In the genomic region with DNA sequence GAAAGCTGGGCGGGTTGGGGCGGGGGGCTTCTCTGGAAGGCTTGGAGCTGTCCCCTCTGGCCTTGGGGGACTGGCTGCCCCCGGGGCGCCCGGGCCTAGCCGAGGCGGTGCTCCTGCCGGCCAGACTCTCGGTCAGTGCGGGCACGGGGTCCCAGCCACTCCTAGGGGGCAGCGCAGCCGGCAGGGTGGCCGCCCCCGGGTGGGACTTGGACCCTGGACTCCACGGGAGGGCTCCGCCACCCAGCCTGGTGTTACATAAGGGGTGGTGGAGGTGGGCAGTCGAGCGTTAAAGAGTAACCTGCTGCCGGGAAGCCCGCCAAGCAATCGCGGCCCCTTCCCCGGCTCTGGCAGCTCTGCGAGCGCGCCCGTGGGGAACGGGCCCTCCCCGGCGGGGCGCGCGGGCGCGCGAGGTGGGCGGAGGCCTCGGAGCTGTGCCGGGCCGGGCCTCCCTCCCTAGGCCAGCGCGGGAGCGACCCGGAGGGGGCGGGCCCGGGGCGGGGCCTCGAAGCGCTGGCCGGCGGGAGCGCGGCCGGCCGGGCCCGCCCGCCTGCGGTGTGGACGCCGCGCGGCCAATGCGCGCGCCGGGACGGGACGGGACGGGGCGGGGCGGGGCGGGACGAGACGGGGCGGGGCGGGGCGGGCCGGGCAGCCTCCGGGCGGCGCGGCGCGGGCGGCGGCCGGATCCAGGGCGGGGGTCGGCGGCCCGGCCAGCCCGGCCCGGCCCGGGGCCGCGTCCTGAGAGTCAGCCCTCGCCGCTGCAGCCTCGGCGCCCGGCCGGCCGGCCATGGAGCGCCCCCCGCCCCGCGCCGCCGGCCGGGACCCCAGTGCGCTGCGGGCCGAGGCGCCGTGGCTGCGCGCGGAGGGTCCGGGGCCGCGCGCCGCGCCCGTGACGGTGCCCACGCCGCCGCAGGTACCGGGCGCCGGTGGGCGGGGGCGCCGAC, we compare ENCODE assay signal across 1 cellular context.
TF ChIP-seq lines count a peak whose summit lies in the region.

A gene with protein sequence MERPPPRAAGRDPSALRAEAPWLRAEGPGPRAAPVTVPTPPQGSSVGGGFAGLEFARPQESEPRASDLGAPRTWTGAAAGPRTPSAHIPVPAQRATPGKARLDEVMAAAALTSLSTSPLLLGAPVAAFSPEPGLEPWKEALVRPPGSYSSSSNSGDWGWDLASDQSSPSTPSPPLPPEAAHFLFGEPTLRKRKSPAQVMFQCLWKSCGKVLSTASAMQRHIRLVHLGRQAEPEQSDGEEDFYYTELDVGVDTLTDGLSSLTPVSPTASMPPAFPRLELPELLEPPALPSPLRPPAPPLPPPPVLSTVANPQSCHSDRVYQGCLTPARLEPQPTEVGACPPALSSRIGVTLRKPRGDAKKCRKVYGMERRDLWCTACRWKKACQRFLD (plus strand): TSS at position 648 of the 941 bp plus-strand sequence. CDS start 137 bp downstream, at position 785.

TF ChIP-seq in HEK293, 187 proteins besides CTCF, POLR2A, EP300 and RAD21 (continued from another document):
- TF ChIP-seq, protein P1, sequence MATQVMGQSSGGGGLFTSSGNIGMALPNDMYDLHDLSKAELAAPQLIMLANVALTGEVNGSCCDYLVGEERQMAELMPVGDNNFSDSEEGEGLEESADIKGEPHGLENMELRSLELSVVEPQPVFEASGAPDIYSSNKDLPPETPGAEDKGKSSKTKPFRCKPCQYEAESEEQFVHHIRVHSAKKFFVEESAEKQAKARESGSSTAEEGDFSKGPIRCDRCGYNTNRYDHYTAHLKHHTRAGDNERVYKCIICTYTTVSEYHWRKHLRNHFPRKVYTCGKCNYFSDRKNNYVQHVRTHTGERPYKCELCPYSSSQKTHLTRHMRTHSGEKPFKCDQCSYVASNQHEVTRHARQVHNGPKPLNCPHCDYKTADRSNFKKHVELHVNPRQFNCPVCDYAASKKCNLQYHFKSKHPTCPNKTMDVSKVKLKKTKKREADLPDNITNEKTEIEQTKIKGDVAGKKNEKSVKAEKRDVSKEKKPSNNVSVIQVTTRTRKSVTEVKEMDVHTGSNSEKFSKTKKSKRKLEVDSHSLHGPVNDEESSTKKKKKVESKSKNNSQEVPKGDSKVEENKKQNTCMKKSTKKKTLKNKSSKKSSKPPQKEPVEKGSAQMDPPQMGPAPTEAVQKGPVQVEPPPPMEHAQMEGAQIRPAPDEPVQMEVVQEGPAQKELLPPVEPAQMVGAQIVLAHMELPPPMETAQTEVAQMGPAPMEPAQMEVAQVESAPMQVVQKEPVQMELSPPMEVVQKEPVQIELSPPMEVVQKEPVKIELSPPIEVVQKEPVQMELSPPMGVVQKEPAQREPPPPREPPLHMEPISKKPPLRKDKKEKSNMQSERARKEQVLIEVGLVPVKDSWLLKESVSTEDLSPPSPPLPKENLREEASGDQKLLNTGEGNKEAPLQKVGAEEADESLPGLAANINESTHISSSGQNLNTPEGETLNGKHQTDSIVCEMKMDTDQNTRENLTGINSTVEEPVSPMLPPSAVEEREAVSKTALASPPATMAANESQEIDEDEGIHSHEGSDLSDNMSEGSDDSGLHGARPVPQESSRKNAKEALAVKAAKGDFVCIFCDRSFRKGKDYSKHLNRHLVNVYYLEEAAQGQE (tag by site-specific recombination; IDR thresholded peaks at IDR 0.05), result no peak
- TF ChIP-seq ZNF341 (tag by site-specific recombination; IDR thresholded peaks at IDR 0.05; ENCODE audit: low read depth) (peak; percentile 59), ZNF248 (tag by site-specific recombination; IDR thresholded peaks at IDR 0.05) (no peak), ZFP37 (tag by site-specific recombination; IDR thresholded peaks at IDR 0.05) (no peak), ZNF664 (tag by site-specific recombination; IDR thresholded peaks at IDR 0.05) (no peak), ZNF391 (tag by site-specific recombination; IDR thresholded peaks at IDR 0.05; ENCODE audit: borderline replicate concordance, low read depth) (no peak), SP2 (tag by site-specific recombination; IDR thresholded peaks at IDR 0.05) (no peak), ZSCAN30 (tag by site-specific recombination; IDR thresholded peaks at IDR 0.05) (no peak), ZNF560 (tag by site-specific recombination; IDR thresholded peaks at IDR 0.05; ENCODE audit: borderline replicate concordance) (no peak), ZFHX2 (tag by site-specific recombination; conservative IDR thresholded peaks at IDR 0.05) (peak; percentile 57; the same call in 1 of the 2 replicates), ZNF239 (tag by site-specific recombination; IDR thresholded peaks at IDR 0.05) (no peak), SCRT1 (tag by site-specific recombination; IDR thresholded peaks at IDR 0.05; ENCODE audit: borderline replicate concordance) (no peak), KLF8 (tag by site-specific recombination; IDR thresholded peaks at IDR 0.05) (peak; percentile 68; the same call in 1 of the 2 replicates), SP7 (tag by site-specific recombination; IDR thresholded peaks at IDR 0.05) (peak; percentile 15; the same call in 1 of the 2 replicates), KLF10 (tag by site-specific recombination; IDR thresholded peaks at IDR 0.05) (peak; percentile 46; the same call in 1 of the 2 replicates), ZBTB21 (tag by site-specific recombination; IDR thresholded peaks at IDR 0.05) (no peak), ZNF621 (tag by site-specific recombination; IDR thresholded peaks at IDR 0.05) (no peak), ZNF214 (tag by site-specific recombination; IDR thresholded peaks at IDR 0.05; ENCODE audit: borderline replicate concordance) (no peak), ZNF23 (tag by site-specific recombination; IDR thresholded peaks at IDR 0.05; ENCODE audit: borderline replicate concordance) (no peak), ZNF416 (tag by site-specific recombination; IDR thresholded peaks at IDR 0.05) (no peak), ZNF423 (tag by site-specific recombination; IDR thresholded peaks at IDR 0.05) (peak; percentile 76; the same call in 1 of the 2 replicates), ZNF549 (tag by site-specific recombination; IDR thresholded peaks at IDR 0.05) (no peak), ZBTB8A (tag by site-specific recombination; IDR thresholded peaks at IDR 0.05) (peak; percentile 74), ZNF585B (tag by site-specific recombination; IDR thresholded peaks at IDR 0.05) (no peak), ZNF670 (tag by site-specific recombination; IDR thresholded peaks at IDR 0.05; ENCODE audit: low read depth) (no peak), ZNF776 (tag by site-specific recombination; IDR thresholded peaks at IDR 0.05; ENCODE audit: borderline replicate concordance) (no peak)
- TF ChIP-seq, protein P2, sequence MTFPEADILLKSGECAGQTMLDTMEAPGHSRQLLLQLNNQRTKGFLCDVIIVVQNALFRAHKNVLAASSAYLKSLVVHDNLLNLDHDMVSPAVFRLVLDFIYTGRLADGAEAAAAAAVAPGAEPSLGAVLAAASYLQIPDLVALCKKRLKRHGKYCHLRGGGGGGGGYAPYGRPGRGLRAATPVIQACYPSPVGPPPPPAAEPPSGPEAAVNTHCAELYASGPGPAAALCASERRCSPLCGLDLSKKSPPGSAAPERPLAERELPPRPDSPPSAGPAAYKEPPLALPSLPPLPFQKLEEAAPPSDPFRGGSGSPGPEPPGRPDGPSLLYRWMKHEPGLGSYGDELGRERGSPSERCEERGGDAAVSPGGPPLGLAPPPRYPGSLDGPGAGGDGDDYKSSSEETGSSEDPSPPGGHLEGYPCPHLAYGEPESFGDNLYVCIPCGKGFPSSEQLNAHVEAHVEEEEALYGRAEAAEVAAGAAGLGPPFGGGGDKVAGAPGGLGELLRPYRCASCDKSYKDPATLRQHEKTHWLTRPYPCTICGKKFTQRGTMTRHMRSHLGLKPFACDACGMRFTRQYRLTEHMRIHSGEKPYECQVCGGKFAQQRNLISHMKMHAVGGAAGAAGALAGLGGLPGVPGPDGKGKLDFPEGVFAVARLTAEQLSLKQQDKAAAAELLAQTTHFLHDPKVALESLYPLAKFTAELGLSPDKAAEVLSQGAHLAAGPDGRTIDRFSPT (tag by site-specific recombination; IDR thresholded peaks at IDR 0.05), result peak; percentile 40; the same call in 1 of the 2 replicates
- TF ChIP-seq, protein P3, sequence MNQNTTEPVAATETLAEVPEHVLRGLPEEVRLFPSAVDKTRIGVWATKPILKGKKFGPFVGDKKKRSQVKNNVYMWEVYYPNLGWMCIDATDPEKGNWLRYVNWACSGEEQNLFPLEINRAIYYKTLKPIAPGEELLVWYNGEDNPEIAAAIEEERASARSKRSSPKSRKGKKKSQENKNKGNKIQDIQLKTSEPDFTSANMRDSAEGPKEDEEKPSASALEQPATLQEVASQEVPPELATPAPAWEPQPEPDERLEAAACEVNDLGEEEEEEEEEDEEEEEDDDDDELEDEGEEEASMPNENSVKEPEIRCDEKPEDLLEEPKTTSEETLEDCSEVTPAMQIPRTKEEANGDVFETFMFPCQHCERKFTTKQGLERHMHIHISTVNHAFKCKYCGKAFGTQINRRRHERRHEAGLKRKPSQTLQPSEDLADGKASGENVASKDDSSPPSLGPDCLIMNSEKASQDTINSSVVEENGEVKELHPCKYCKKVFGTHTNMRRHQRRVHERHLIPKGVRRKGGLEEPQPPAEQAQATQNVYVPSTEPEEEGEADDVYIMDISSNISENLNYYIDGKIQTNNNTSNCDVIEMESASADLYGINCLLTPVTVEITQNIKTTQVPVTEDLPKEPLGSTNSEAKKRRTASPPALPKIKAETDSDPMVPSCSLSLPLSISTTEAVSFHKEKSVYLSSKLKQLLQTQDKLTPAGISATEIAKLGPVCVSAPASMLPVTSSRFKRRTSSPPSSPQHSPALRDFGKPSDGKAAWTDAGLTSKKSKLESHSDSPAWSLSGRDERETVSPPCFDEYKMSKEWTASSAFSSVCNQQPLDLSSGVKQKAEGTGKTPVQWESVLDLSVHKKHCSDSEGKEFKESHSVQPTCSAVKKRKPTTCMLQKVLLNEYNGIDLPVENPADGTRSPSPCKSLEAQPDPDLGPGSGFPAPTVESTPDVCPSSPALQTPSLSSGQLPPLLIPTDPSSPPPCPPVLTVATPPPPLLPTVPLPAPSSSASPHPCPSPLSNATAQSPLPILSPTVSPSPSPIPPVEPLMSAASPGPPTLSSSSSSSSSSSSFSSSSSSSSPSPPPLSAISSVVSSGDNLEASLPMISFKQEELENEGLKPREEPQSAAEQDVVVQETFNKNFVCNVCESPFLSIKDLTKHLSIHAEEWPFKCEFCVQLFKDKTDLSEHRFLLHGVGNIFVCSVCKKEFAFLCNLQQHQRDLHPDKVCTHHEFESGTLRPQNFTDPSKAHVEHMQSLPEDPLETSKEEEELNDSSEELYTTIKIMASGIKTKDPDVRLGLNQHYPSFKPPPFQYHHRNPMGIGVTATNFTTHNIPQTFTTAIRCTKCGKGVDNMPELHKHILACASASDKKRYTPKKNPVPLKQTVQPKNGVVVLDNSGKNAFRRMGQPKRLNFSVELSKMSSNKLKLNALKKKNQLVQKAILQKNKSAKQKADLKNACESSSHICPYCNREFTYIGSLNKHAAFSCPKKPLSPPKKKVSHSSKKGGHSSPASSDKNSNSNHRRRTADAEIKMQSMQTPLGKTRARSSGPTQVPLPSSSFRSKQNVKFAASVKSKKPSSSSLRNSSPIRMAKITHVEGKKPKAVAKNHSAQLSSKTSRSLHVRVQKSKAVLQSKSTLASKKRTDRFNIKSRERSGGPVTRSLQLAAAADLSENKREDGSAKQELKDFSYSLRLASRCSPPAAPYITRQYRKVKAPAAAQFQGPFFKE (tag by site-specific recombination; IDR thresholded peaks at IDR 0.05; ENCODE audit: borderline replicate concordance), result no peak
- TF ChIP-seq, protein P4, sequence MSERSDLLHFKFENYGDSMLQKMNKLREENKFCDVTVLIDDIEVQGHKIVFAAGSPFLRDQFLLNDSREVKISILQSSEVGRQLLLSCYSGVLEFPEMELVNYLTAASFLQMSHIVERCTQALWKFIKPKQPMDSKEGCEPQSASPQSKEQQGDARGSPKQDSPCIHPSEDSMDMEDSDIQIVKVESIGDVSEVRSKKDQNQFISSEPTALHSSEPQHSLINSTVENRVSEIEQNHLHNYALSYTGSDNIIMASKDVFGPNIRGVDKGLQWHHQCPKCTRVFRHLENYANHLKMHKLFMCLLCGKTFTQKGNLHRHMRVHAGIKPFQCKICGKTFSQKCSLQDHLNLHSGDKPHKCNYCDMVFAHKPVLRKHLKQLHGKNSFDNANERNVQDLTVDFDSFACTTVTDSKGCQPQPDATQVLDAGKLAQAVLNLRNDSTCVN (tag by site-specific recombination; optimal IDR thresholded peaks at IDR 0.05), result peak; percentile 69
